9 cellular contexts compared by ENCODE assay signal in genomic region chr13:92355213-92355612, GRCh38.
DNase-seq lines count a peak whose midpoint lies in the region; ATAC-seq and TF ChIP-seq lines count a peak whose summit lies in the region.
"Had no signal": no experiment of that assay in that cellular context is flagged by ENCODE, and none has a peak within 500 bp of the region (broad histone marks: within the 10 kb centered on the region; RNA-seq: fewer than 3 reads in every experiment).

No MANE protein-coding gene starts in this region.

- no peak overlapping the region for H3K4me3 ChIP-seq in mucosa of descending colon

- H3K27ac Mint-ChIP-seq in brain (no peak overlapping the region), T-cell (no peak overlapping the region), natural killer cell (no peak overlapping the region)
- H3K27ac Mint-ChIP-seq: effector memory CD8-positive, alpha-beta T cell had no signal

- peak; percentile 40 to 45 for TF ChIP-seq CTCF in brain (conservative IDR thresholded peaks at IDR 0.05)
- TF ChIP-seq CTCF in mucosa of descending colon (IDR thresholded peaks at IDR 0.05), result no peak
- no peak for TF ChIP-seq CTCF in natural killer cell (IDR thresholded peaks at IDR 0.05)

- no peaks in the 10 kb centered on the region for H3K4me1 Mint-ChIP-seq in brain
- H3K4me1 Mint-ChIP-seq in T-cell, result no peaks in the 10 kb centered on the region
- no peaks in the 10 kb centered on the region for H3K4me1 Mint-ChIP-seq in natural killer cell

- no peaks in the 10 kb centered on the region for H3K4me1 ChIP-seq in mucosa of descending colon (ENCODE audit: low read depth)

- no peaks in the 10 kb centered on the region for H3K36me3 ChIP-seq in mucosa of descending colon (ENCODE audit: low read depth)

- CTCF ChIA-PET in T-cell (lab: Charles Lee), result no interaction called here

- H3K27me3 Mint-ChIP-seq in brain (no peaks in the 10 kb centered on the region), T-cell (no peaks in the 10 kb centered on the region), natural killer cell (ENCODE audit: low read depth in 2 of 2) (no peaks in the 10 kb centered on the region)
- H3K27me3 Mint-ChIP-seq: effector memory CD8-positive, alpha-beta T cell had no signal

- H3K4me3 Mint-ChIP-seq in brain (no peak overlapping the region), T-cell (no peak overlapping the region), natural killer cell (no peak overlapping the region)
- H3K4me3 Mint-ChIP-seq: effector memory CD8-positive, alpha-beta T cell had no signal

- ATAC-seq in mucosa of descending colon (peak; percentile 52), T-cell (replicated peaks in 1 of 4) (no peak), natural killer cell (no peak)
- ATAC-seq: effector memory CD8-positive, alpha-beta T cell had no signal

- POLR2A ChIA-PET in T-cell (lab: Charles Lee), result no interaction called here

- intact Hi-C loops in mucosa of descending colon (cut with DNase I, micrococcal nuclease), result no loop called here
- intact Hi-C loops in natural killer cell (cut with micrococcal nuclease), result no loop called here

- peak; percentile 23 for DNase-seq in DMS53 (lab: John Stamatoyannopoulos, UW)
- DNase-seq in DMS53 treated with DMSO at 0.1 percent for 48 hours (lab: John Stamatoyannopoulos, UW; ENCODE audit: unreplicated experiment), result no peak
- DNase-seq in NCI-H1092 (lab: John Stamatoyannopoulos, UW), result peak; percentile 39
- peak in 2 of 3 donors; percentile 29 to 66 for DNase-seq in mucosa of descending colon
- DNase-seq in T-cell, result no peak
- no peak for DNase-seq in natural killer cell
- DNase-seq in AG20443 (ENCODE audit: low spot score), result no peak
- DNase-seq: effector memory CD8-positive, alpha-beta T cell had no signal

- H3K36me3 Mint-ChIP-seq in brain (no peaks in the 10 kb centered on the region), T-cell (no peaks in the 10 kb centered on the region), natural killer cell (peaks cover 11% of the 10 kb centered on the region)

- peaks cover 5 to 20% (median 8%) of the 10 kb centered on the region in 5 experiments for H3K9me3 Mint-ChIP-seq in brain
- H3K9me3 Mint-ChIP-seq in T-cell, result peaks cover 8 to 16% (median 14%) of the 10 kb centered on the region in 3 donors
- peaks cover 23 to 26% of the 10 kb centered on the region in 2 donors for H3K9me3 Mint-ChIP-seq in natural killer cell

- no peaks in the 10 kb centered on the region for H3K9me3 ChIP-seq in mucosa of descending colon

Comparison
In these comparisons a context has a peak if more than half of its experiments do, and no peak if none do; other contexts are left out.
1. DNase-seq: peak in DMS53 (single experiment), NCI-H1092 (single experiment) and mucosa of descending colon (2 of 3); none in DMS53 treated with DMSO at 0.1 percent for 48 hours (single experiment), T-cell (0 of 34), natural killer cell (single experiment) and AG20443 (single experiment).
2. CTCF ChIP-seq: peak in brain (2 of 2); none in mucosa of descending colon (single experiment) and natural killer cell (single experiment).